Comparison of ENCODE assay signal across 22 cellular contexts in the genomic region with DNA sequence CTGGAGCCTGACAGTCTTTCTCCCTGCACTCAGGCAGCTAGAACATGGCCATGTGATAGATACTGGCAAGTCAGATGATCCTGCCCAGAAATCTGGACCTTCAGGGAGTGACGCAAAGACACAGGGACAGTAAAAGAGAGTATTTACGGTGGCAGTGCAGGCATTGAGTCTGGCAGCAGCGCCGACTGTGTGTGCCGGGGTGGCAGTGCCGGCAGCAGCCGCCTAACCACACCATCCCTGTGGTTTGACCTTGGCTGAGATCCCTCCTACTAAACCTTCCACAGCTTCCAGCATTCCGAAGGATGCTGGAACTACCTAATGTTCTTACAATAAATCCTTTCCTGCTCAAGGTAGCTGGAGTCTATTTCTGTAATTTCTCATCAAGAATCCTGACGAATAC. TPM values are rescaled to one million over a fixed set of nuclear protein-coding genes. Genes with fewer than 3 reads are reported as not detected.
DNase-seq lines count a peak whose midpoint lies in the region; ATAC-seq, FAIRE-seq and TF ChIP-seq lines count a peak whose summit lies in the region.
"Had no signal": no experiment of that assay in that cellular context is flagged by ENCODE, and none has a peak within 500 bp of the region (broad histone marks: within the 10 kb centered on the region; RNA-seq: fewer than 3 reads in every experiment).

No MANE protein-coding gene starts in this region.

- no peak for FAIRE-seq in HepG2 (lab: Jason Lieb, UNC)
- no peak for FAIRE-seq in urothelium cell line (lab: Jason Lieb, UNC)
- FAIRE-seq: K562 had no signal

- H3K27me3 ChIP-seq in HepG2 (ENCODE audit: control insufficient read depth in 1 of 2, insufficient read depth in 2 of 2, low read length in 2 of 2) (peaks cover 0 to 29% of the 10 kb centered on the region in 2 experiments; a peak in 3 of 5 replicates), right lobe of liver (no peaks in the 10 kb centered on the region), adipocyte (replicated peaks; ENCODE audit: control insufficient read depth, insufficient read depth, low read length) (no peaks in the 10 kb centered on the region)
- H3K27me3 ChIP-seq: left lung, uterus had no signal

- H3K9ac ChIP-seq in HepG2 (ENCODE audit: insufficient read depth, low read depth, low read length) (no peak overlapping the region), adipocyte (ENCODE audit: low read length) (peak overlapping the region; percentile 47)

- H3K27ac ChIP-seq in HepG2 (ENCODE audit: extremely low read length, insufficient read depth, low read length) = no peak overlapping the region
- H3K27ac ChIP-seq in right lobe of liver = no peak overlapping the region
- H3K27ac ChIP-seq: coronary artery, left lung, uterus had no signal

- intact Hi-C loops in HepG2 (cut with micrococcal nuclease; ENCODE audit: unreplicated experiment) = no loop called here
- intact Hi-C loops in right lobe of liver (cut with DNase I) = no loop called here
- intact Hi-C loops in head of caudate nucleus (cut with DNase I) = loop anchor here (10.0 kb wide), 1 partner anchor 131 kb away; no protein-coding TSS in a partner anchor

- peak; percentile 19 for DNase-seq in HepG2 (ENCODE audit: low spot score)
- no peak for DNase-seq in right lobe of liver
- peak; percentile 56 for DNase-seq in adipocyte (ENCODE audit: low read depth)
- peak in 31 of 42 donors; percentile 13 to 73 (median 45) for DNase-seq in head of caudate nucleus
- peak; percentile 74 for DNase-seq in urothelium cell line (ENCODE audit: low spot score)
- no peak for DNase-seq in EL
- DNase-seq in NCI-H510A (lab: John Stamatoyannopoulos, UW) = no peak
- no peak for DNase-seq in NCI-H446 treated with DMSO at 0.1 percent for 48 hours (lab: John Stamatoyannopoulos, UW)
- DNase-seq: 8988T; activated CD4-positive, alpha-beta T cell treated with anti-CD3 and anti-CD28 coated beads, Interleukin-2, amount 50 U/mL, for 1 hour; activated naive CD8-positive, alpha-beta T cell treated with anti-CD3 and anti-CD28 coated beads, Interleukin-2, amount 10 ng/mL, durations not matched to agents 7 days and 5 days; activated T-cell treated with anti-CD3 and anti-CD28 coated beads, Interleukin-2, amount 50 U/mL, for 1 hour; H9; left lung; natural killer cell; NCI-H748 treated with DMSO at 0.1 percent for 48 hours; stimulated activated CD4-positive, alpha-beta T cell treated with anti-CD3 and anti-CD28 coated beads, Interleukin-4, amount 100 ng/mL, for 1 hour; T1000; uterus had no signal

- H3K4me2 ChIP-seq in HepG2 (ENCODE audit: low read depth, low read length) = no peak overlapping the region; the same call in 1 of the 2 replicates

- no peak overlapping the region for H2AFZ ChIP-seq in HepG2 (ENCODE audit: low read length)

- H3K9me3 ChIP-seq in HepG2 (ENCODE audit: low read length) (no peaks in the 10 kb centered on the region), right lobe of liver (no peaks in the 10 kb centered on the region), adipocyte (ENCODE audit: control insufficient read depth, low read length) (no peaks in the 10 kb centered on the region)
- H3K9me3 ChIP-seq: left lung, uterus had no signal

- no peak for TF ChIP-seq EP300 in HepG2 (IDR thresholded peaks at IDR 0.05; ENCODE audit: low read depth in 2 of 2, low read length in 2 of 2)
- TF ChIP-seq EP300 in HepG2 (CRISPR knock-in tag; IDR thresholded peaks at IDR 0.05; ENCODE audit: borderline replicate concordance) = no peak

- no peak overlapping the region for H3K4me3 ChIP-seq in HepG2 (replicated peaks in 1 of 3; ENCODE audit: insufficient read depth in 1 of 3, low read depth in 2 of 3, low read length in 3 of 3)
- H3K4me3 ChIP-seq in right lobe of liver = no peak overlapping the region
- no peak overlapping the region for H3K4me3 ChIP-seq in adipocyte (ENCODE audit: low read length)
- H3K4me3 ChIP-seq: coronary artery, K562, left lung, uterus had no signal

- H3K79me2 ChIP-seq in HepG2 (ENCODE audit: insufficient read depth, low read length) = no peaks in the 10 kb centered on the region

- POLR2A ChIA-PET in HepG2 (lab: Yijun Ruan, JAX) = no interaction called here

- TF ChIP-seq CTCF in HepG2 (CRISPR knock-in tag; IDR thresholded peaks at IDR 0.05) = 0 out of 2 replicates have a peak, but pooled peaks have one; percentile 14
- no peak for TF ChIP-seq CTCF in right lobe of liver (IDR thresholded peaks at IDR 0.05)

- H3K4me1 ChIP-seq in HepG2 (ENCODE audit: insufficient read depth, low read length) (peaks cover 6% of the 10 kb centered on the region; the same call in 1 of the 2 replicates), right lobe of liver (no peaks in the 10 kb centered on the region), adipocyte (ENCODE audit: control insufficient read depth, insufficient read depth, low read length) (peaks cover 28% of the 10 kb centered on the region)
- H3K4me1 ChIP-seq: uterus had no signal

- H3K36me3 ChIP-seq in HepG2 (replicated peaks in 1 of 2; ENCODE audit: control insufficient read depth in 1 of 2, insufficient read depth in 2 of 2, low read length in 2 of 2) (no peaks in the 10 kb centered on the region), right lobe of liver (no peaks in the 10 kb centered on the region), adipocyte (ENCODE audit: control insufficient read depth, insufficient read depth, low read length, severe bottlenecking) (no peaks in the 10 kb centered on the region)
- H3K36me3 ChIP-seq: left lung, uterus had no signal

- H4K20me1 ChIP-seq in HepG2 (ENCODE audit: insufficient read depth, low read length) = no peaks in the 10 kb centered on the region

- no peak for TF ChIP-seq RAD21 in HepG2 (CRISPR knock-in tag; IDR thresholded peaks at IDR 0.05)

- CTCF ChIA-PET in HepG2 (lab: Yijun Ruan, JAX; ENCODE audit: low intra/inter-chr PET ratio, low total read pairs) = no interaction called here

- 0 out of 3 replicates have a peak, but pooled peaks have one; percentile 18 for ATAC-seq in HepG2
- no peak for ATAC-seq in right lobe of liver
- ATAC-seq: K562, left lung, natural killer cell, sciatic nerve had no signal

- TF ChIP-seq POLR2A in HepG2 (IDR thresholded peaks at IDR 0.05; ENCODE audit: insufficient read depth in 1 of 2, low read depth in 2 of 2, low read length in 2 of 2) (no peak), right lobe of liver (IDR thresholded peaks at IDR 0.05) (no peak)

- BruUV-seq in HepG2 (replicated peaks; lab: Mats Ljungman, UMichigan) = no TSS peak

- WGBS in HepG2 (ENCODE audit: low lambda C conversion rate) = 9% methylated on average over 9 of the region's 9 CpGs
- WGBS in right lobe of liver (ENCODE audit: insufficient coverage, low coverage, low lambda C conversion rate, missing lambda C conversion rate) = 72% methylated on average over 9 of the region's 9 CpGs

- in situ Hi-C loops in HepG2 (cut with HindIII; ENCODE audit: extremely low pct_ligation_motif_present, low pct_unique_long_range_greater_than_20kb) = no loop called here

TF ChIP-seq in HepG2, 621 proteins besides CTCF, POLR2A, EP300 and RAD21:
- no peak for TF ChIP-seq ZMYM4 (CRISPR knock-in tag; IDR thresholded peaks at IDR 0.05)
- TF ChIP-seq, protein P1, sequence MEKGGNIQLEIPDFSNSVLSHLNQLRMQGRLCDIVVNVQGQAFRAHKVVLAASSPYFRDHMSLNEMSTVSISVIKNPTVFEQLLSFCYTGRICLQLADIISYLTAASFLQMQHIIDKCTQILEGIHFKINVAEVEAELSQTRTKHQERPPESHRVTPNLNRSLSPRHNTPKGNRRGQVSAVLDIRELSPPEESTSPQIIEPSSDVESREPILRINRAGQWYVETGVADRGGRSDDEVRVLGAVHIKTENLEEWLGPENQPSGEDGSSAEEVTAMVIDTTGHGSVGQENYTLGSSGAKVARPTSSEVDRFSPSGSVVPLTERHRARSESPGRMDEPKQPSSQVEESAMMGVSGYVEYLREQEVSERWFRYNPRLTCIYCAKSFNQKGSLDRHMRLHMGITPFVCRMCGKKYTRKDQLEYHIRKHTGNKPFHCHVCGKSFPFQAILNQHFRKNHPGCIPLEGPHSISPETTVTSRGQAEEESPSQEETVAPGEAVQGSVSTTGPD (CRISPR knock-in tag; IDR thresholded peaks at IDR 0.05) = peak; percentile 45; the same call in 1 of the 2 replicates

RNA-seq across cellular contexts. Expression of a gene that starts 4.6 kb away (rescaled TPM):
- 102 and 170 TPM in 2 replicates for total RNA-seq in HepG2 (2016; rRNA removed; fragmentation: Illumina TruSeq; extraction: Trizol)
- total RNA-seq in HepG2 (2016; cell fraction: cytosol; rRNA removed; fragmentation: Illumina TruSeq; extraction: Trizol; ENCODE audit: low read depth) = 51.2 and 62.4 TPM in 2 replicates
- total RNA-seq in HepG2 (2016; cell fraction: insoluble cytoplasmic fraction; rRNA removed; fragmentation: Illumina TruSeq; extraction: Trizol) = 108 and 171 TPM in 2 replicates
- 109 and 138 TPM in 2 replicates for total RNA-seq in HepG2 (2016; cell fraction: membrane; rRNA removed; fragmentation: Illumina TruSeq; extraction: Trizol)
- total RNA-seq in HepG2 (2016; cell fraction: nucleus; rRNA removed; fragmentation: Illumina TruSeq; extraction: Trizol) = 128 and 152 TPM in 2 replicates
- 155 and 167 TPM in 2 replicates for polyA plus RNA-seq in HepG2 (2011; rRNA removed)
- 231 and 297 TPM in 2 replicates for polyA plus RNA-seq in HepG2 (2011; cell fraction: cytosol; rRNA removed)
- 56.3 and 77.8 TPM in 2 replicates for polyA plus RNA-seq in HepG2 (2011; cell fraction: nucleus; rRNA removed)
- 134 and 159 TPM in 2 replicates for polyA plus RNA-seq in HepG2 (2012)
- polyA plus RNA-seq in HepG2 (2016; cell fraction: cytosol; fragmentation: Illumina TruSeq; extraction: Trizol; ENCODE audit: low read depth) = 52.0 and 77.5 TPM in 2 replicates
- 105 and 130 TPM in 2 replicates for polyA plus RNA-seq in HepG2 (2016; cell fraction: insoluble cytoplasmic fraction; fragmentation: Illumina TruSeq; extraction: Trizol; ENCODE audit: low read depth)
- polyA plus RNA-seq in HepG2 (2016; cell fraction: membrane; fragmentation: Illumina TruSeq; extraction: Trizol; ENCODE audit: low read depth) = 93.2 and 115 TPM in 2 replicates
- 217 and 229 TPM in 2 replicates for polyA plus RNA-seq in HepG2 (2016; cell fraction: nucleus; fragmentation: Illumina TruSeq; extraction: Trizol; ENCODE audit: insufficient read depth, low read depth)
- polyA minus RNA-seq in HepG2 (2011; rRNA and poly(A)+ RNA removed; ENCODE audit: low replicate concordance) = 238 and 277 TPM in 2 replicates
- polyA minus RNA-seq in HepG2 (2011; cell fraction: cytosol; rRNA and poly(A)+ RNA removed) = 83.9 and 119 TPM in 2 replicates
- polyA minus RNA-seq in HepG2 (2011; cell fraction: nucleus; rRNA and poly(A)+ RNA removed) = 38.1 and 56.6 TPM in 2 replicates
- 100 to 1,000 TPM in 1 of 6 experiments, 10 to 100 TPM in 5; 35.6 to 103 (median 63.2) TPM for total RNA-seq in right lobe of liver

Comparison
In these comparisons a context has a peak if more than half of its experiments do, and no peak if none do; other contexts are left out.
1. DNase-seq: peak in HepG2 (single experiment), adipocyte (single experiment), head of caudate nucleus (31 of 42) and urothelium cell line (single experiment); none in right lobe of liver (0 of 3), EL (single experiment), NCI-H510A (single experiment) and NCI-H446 treated with DMSO at 0.1 percent for 48 hours (single experiment).